In the genomic region with DNA sequence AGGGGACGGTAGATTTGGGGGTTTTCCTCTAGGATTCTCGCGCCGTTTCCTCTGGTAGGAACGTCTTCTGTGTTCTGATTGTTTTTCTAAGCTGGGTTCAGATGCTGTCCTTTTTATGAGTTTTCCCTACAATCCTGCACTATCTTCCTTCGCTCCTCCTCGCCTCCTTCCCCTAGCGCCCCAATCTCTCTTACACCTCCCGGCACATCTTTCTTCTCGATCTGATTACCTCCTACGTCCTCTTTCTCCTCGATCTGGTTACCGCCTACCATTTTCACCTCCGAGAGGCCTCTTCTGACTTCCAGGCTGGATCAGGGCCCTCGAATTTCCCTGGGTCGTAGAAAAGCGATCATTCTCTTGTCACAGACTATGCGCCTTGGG, we compare ENCODE assay signal across 8 cellular contexts. TPM values are rescaled to one million over a fixed set of nuclear protein-coding genes. Genes with fewer than 3 reads are reported as not detected.
DNase-seq lines count a peak whose midpoint lies in the region; ATAC-seq and TF ChIP-seq lines count a peak whose summit lies in the region.

No MANE protein-coding gene starts in this region.

- DNase-seq in WTC11 (ENCODE audit: low spot score) (no peak), right cardiac atrium (peak in 2 of 3 donors; percentile 6 to 33), NCI-H2227 (lab: John Stamatoyannopoulos, UW; ENCODE audit: unreplicated experiment) (no peak), NCI-H2171 treated with DMSO at 0.1 percent for 48 hours (lab: John Stamatoyannopoulos, UW) (no peak)
- DNase-seq in activated CD4-positive, alpha-beta T cell treated with anti-CD3 and anti-CD28 coated beads, Interleukin-2, amount 50 U/mL, for 4 hours, result no peak

- H3K4me1 Mint-ChIP-seq in WTC11, result peaks cover 18% of the 10 kb centered on the region

- peak overlapping the region; percentile 99 for H3K4me3 Mint-ChIP-seq in WTC11

- H3K4me3 ChIP-seq in GM12875 (ENCODE audit: low read depth, low read length), result peak overlapping the region; percentile 99
- peak overlapping the region; percentile 97 for H3K4me3 ChIP-seq in right cardiac atrium (ENCODE audit: low read length)
- peak overlapping the region; percentile 97 to 100 (median 99) for H3K4me3 ChIP-seq in skeletal muscle tissue (ENCODE audit: low read length in 3 of 3)

- peak overlapping the region; percentile 97 to 100 (median 98) for H3K9ac ChIP-seq in skeletal muscle tissue (ENCODE audit: low read depth in 1 of 3, low read length in 3 of 3)

- ATAC-seq in HG02840 (IDR thresholded peaks at IDR 0.05; ENCODE audit: low FRiP score, unreplicated experiment) (peak; percentile 1), WTC11 (no peak), right cardiac atrium (no peak)

- H3K9me3 ChIP-seq in right cardiac atrium (ENCODE audit: control insufficient read depth, low read length) (no peaks in the 10 kb centered on the region), skeletal muscle tissue (ENCODE audit: control insufficient read depth in 3 of 3, low read length in 3 of 3) (no peaks in the 10 kb centered on the region)

- CTCF ChIA-PET in WTC11 (lab: Charles Lee), result interaction anchor here (1.0 to 2.4 kb wide), 6 partner anchors 10 to 531 kb away, joined by 3 to 13 read pairs (median 5); partner anchors contain the start of gene TRRAP

- peak overlapping the region; percentile 99 for H3K27ac Mint-ChIP-seq in WTC11

- intact Hi-C loops in right cardiac atrium (cut with DNase I), result no loop called here

- H3K4me1 ChIP-seq in right cardiac atrium (ENCODE audit: control insufficient read depth, insufficient read depth, low read length) (peaks cover 7% of the 10 kb centered on the region), skeletal muscle tissue (ENCODE audit: control insufficient read depth in 3 of 3, insufficient read depth in 3 of 3, low read length in 3 of 3) (peaks cover 37 to 48% (median 38%) of the 10 kb centered on the region in 3 donors)

- H3K36me3 ChIP-seq in skeletal muscle tissue (ENCODE audit: control insufficient read depth in 3 of 3, insufficient read depth in 3 of 3, low read length in 3 of 3), result peaks cover 28 to 38% (median 29%) of the 10 kb centered on the region in 3 donors

- H3K27ac ChIP-seq in right cardiac atrium (ENCODE audit: low read length), result peak overlapping the region; percentile 99
- peak overlapping the region; percentile 98 for H3K27ac ChIP-seq in skeletal muscle tissue (ENCODE audit: low read depth, low read length)

- H3K9me3 Mint-ChIP-seq in WTC11, result no peaks in the 10 kb centered on the region

- TF ChIP-seq CTCF in GM12875 (IDR thresholded peaks at IDR 0.05; ENCODE audit: borderline replicate concordance, insufficient read depth, low read depth, low read length) (no peak), WTC11 (IDR thresholded peaks at IDR 0.05) (no peak)

- H3K36me3 Mint-ChIP-seq in WTC11, result peaks cover 39% of the 10 kb centered on the region

- whole genome bisulfite sequencing in right cardiac atrium, result 0% methylated on average over 18 of the region's 18 CpGs

- POLR2A ChIA-PET in WTC11 (lab: Charles Lee), result interaction anchor here (0.7 to 2.4 kb wide), 14 partner anchors 9 to 531 kb away, joined by 3 to 37 read pairs (median 4); partner anchors contain the start of genes CPSF4, PTCD1, TRRAP and ZKSCAN5

- H3K27me3 ChIP-seq in right cardiac atrium (ENCODE audit: control insufficient read depth, insufficient read depth) (no peaks in the 10 kb centered on the region), skeletal muscle tissue (ENCODE audit: control insufficient read depth in 3 of 3, insufficient read depth in 3 of 3, low read length in 3 of 3) (no peaks in the 10 kb centered on the region)

- no peaks in the 10 kb centered on the region for H3K27me3 Mint-ChIP-seq in WTC11 (ENCODE audit: low read depth)

TF ChIP-seq in WTC11, 78 proteins besides CTCF, POLR2A, EP300 and RAD21:
- no peak for TF ChIP-seq ELF4 (CRISPR knock-in tag; IDR thresholded peaks at IDR 0.05; ENCODE audit: low read depth)
- TF ChIP-seq, protein P1, sequence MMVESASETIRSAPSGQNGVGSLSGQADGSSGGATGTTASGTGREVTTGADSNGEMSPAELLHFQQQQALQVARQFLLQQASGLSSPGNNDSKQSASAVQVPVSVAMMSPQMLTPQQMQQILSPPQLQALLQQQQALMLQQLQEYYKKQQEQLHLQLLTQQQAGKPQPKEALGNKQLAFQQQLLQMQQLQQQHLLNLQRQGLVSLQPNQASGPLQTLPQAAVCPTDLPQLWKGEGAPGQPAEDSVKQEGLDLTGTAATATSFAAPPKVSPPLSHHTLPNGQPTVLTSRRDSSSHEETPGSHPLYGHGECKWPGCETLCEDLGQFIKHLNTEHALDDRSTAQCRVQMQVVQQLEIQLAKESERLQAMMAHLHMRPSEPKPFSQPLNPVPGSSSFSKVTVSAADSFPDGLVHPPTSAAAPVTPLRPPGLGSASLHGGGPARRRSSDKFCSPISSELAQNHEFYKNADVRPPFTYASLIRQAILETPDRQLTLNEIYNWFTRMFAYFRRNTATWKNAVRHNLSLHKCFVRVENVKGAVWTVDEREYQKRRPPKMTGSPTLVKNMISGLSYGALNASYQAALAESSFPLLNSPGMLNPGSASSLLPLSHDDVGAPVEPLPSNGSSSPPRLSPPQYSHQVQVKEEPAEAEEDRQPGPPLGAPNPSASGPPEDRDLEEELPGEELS (CRISPR knock-in tag; IDR thresholded peaks at IDR 0.05), result no peak
- TF ChIP-seq JUN (CRISPR knock-in tag; IDR thresholded peaks at IDR 0.05), result no peak
- TF ChIP-seq FOXJ3 (CRISPR knock-in tag; IDR thresholded peaks at IDR 0.05; ENCODE audit: borderline replicate concordance), result no peak
- TF ChIP-seq NFE2L1 (CRISPR knock-in tag; IDR thresholded peaks at IDR 0.05), result no peak
- no peak for TF ChIP-seq NR1H2 (CRISPR knock-in tag; IDR thresholded peaks at IDR 0.05)
- TF ChIP-seq ATF1 (CRISPR knock-in tag; IDR thresholded peaks at IDR 0.05), result no peak
- TF ChIP-seq, protein P2, sequence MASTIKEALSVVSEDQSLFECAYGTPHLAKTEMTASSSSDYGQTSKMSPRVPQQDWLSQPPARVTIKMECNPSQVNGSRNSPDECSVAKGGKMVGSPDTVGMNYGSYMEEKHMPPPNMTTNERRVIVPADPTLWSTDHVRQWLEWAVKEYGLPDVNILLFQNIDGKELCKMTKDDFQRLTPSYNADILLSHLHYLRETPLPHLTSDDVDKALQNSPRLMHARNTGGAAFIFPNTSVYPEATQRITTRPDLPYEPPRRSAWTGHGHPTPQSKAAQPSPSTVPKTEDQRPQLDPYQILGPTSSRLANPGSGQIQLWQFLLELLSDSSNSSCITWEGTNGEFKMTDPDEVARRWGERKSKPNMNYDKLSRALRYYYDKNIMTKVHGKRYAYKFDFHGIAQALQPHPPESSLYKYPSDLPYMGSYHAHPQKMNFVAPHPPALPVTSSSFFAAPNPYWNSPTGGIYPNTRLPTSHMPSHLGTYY (CRISPR knock-in tag; IDR thresholded peaks at IDR 0.05), result no peak
- TF ChIP-seq KAT7 (CRISPR knock-in tag; IDR thresholded peaks at IDR 0.05; ENCODE audit: borderline replicate concordance), result no peak
- TF ChIP-seq NR2C2 (CRISPR knock-in tag; IDR thresholded peaks at IDR 0.05), result no peak
- no peak for TF ChIP-seq PRRX2 (CRISPR knock-in tag; IDR thresholded peaks at IDR 0.05)
- TF ChIP-seq ZNF317 (CRISPR knock-in tag; IDR thresholded peaks at IDR 0.05; ENCODE audit: borderline replicate concordance, low read depth), result no peak
- TF ChIP-seq AR (CRISPR knock-in tag; IDR thresholded peaks at IDR 0.05), result no peak
- TF ChIP-seq, protein P3, sequence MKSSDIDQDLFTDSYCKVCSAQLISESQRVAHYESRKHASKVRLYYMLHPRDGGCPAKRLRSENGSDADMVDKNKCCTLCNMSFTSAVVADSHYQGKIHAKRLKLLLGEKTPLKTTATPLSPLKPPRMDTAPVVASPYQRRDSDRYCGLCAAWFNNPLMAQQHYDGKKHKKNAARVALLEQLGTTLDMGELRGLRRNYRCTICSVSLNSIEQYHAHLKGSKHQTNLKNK (CRISPR knock-in tag; IDR thresholded peaks at IDR 0.05), result no peak
- no peak for TF ChIP-seq HMGA2 (CRISPR knock-in tag; IDR thresholded peaks at IDR 0.05)
- TF ChIP-seq SMAD4 (CRISPR knock-in tag; IDR thresholded peaks at IDR 0.05), result no peak
- no peak for TF ChIP-seq ZNF263 (CRISPR knock-in tag; IDR thresholded peaks at IDR 0.05; ENCODE audit: low read depth)

RNA-seq across cellular contexts. Expression of gene BUD31, which starts 0.4 kb away (rescaled TPM):
- total RNA-seq in WTC11 (2021) (98.4 to 99.5 TPM (median 98.7 TPM) in 3 replicates), right cardiac atrium (10 to 100 TPM; 37.8 to 53.6 (median 44.0) TPM), skeletal muscle tissue (44.4 TPM)
- 65.1 TPM for polyA plus RNA-seq in right cardiac atrium

RNA-seq across cellular contexts. Expression of gene PDAP1, which starts 0.8 kb away (rescaled TPM):
- total RNA-seq in WTC11 (2021) (157 to 177 TPM (median 160 TPM) in 3 replicates), right cardiac atrium (10 to 100 TPM; 85.9 to 95.9 (median 90.1) TPM), skeletal muscle tissue (10.4 TPM)
- 167 TPM for polyA plus RNA-seq in right cardiac atrium

RNA-seq across cellular contexts. Expression of gene PTCD1, which starts 29.4 kb away (rescaled TPM):
- total RNA-seq in WTC11 (2021) (8.8 to 11.4 TPM (median 11.1 TPM) in 3 replicates), right cardiac atrium (1 to 10 TPM; 3.1 to 4.4 (median 3.2) TPM), skeletal muscle tissue (5.7 TPM)
- 3.0 TPM for polyA plus RNA-seq in right cardiac atrium

RNA-seq across cellular contexts. Expression of gene CPSF4, which starts 29.6 kb away (rescaled TPM):
- total RNA-seq in WTC11 (2021) (79.1 to 109 TPM (median 85.8 TPM) in 3 replicates), right cardiac atrium (10 to 100 TPM; 17.3 to 21.9 (median 18.8) TPM), skeletal muscle tissue (29.2 TPM)
- polyA plus RNA-seq in right cardiac atrium, result 16.2 TPM

RNA-seq across cellular contexts. Expression of gene ARPC1B, which starts 34.7 kb away (rescaled TPM):
- 63.3 to 70.2 TPM (median 66.2 TPM) in 3 replicates for total RNA-seq in WTC11 (2021)
- 10 to 100 TPM; 35.5 to 65.1 (median 56.6) TPM for total RNA-seq in right cardiac atrium
- polyA plus RNA-seq in right cardiac atrium, result 52.9 TPM
- total RNA-seq in skeletal muscle tissue, result 44.9 TPM

Comparison
In these comparisons a context has a peak if more than half of its experiments do, and no peak if none do; other contexts are left out.
1. DNase-seq: peak in right cardiac atrium (2 of 3); none in WTC11 (single experiment), NCI-H2227 (single experiment), activated CD4-positive, alpha-beta T cell treated with anti-CD3 and anti-CD28 coated beads, Interleukin-2, amount 50 U/mL, for 4 hours (0 of 2) and NCI-H2171 treated with DMSO at 0.1 percent for 48 hours (single experiment).
2. Peak in every context shown above with its lines, with median percentiles within 50 percentile points of each other: H3K4me3 ChIP-seq.